Comparison of ENCODE assay signal across 8 cellular contexts in the genomic region with DNA sequence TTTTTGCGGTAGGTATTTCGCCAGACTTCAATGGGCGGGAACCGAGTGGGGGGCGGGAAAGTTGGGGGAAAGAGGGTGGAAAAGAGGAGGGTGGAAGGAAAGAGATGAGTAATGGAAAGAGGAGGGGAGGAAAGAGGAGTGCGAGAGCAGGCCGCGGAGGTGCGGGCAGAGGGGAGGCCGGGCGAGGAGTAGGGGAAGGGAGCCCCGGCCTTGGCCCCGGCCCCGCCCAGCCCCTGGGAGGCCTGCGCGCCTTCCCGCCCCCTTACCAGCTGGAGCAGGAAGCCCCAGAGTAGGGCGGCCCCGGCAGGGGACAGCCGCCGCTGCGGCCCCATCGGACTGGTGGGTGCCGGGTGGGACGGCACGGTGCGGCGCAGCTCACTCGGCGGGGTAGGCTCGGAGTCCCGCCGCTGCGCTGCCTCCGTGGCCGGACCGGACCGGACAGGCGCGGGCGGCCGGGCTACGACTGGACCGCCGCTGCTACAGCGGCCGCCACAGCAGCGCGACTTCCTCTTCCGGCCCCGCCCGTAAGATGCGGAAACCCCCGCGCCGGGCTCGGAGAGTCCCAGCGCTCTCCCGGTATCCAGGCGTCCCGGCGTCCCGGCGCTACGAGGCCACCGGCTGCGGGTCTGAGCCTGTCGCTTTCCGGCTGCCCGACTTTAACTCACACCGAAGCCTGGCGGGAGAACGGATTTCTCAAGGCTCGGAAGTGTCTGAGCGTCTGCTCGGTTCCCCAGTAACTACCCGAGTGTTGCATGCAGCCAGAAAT. TPM values are rescaled to one million over a fixed set of nuclear protein-coding genes. Genes with fewer than 3 reads are reported as not detected.
DNase-seq lines count a peak whose midpoint lies in the region; ATAC-seq lines count a peak whose summit lies in the region.

A gene with protein sequence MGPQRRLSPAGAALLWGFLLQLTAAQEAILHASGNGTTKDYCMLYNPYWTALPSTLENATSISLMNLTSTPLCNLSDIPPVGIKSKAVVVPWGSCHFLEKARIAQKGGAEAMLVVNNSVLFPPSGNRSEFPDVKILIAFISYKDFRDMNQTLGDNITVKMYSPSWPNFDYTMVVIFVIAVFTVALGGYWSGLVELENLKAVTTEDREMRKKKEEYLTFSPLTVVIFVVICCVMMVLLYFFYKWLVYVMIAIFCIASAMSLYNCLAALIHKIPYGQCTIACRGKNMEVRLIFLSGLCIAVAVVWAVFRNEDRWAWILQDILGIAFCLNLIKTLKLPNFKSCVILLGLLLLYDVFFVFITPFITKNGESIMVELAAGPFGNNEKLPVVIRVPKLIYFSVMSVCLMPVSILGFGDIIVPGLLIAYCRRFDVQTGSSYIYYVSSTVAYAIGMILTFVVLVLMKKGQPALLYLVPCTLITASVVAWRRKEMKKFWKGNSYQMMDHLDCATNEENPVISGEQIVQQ (minus strand): TSS at position 505 of the 766 bp plus-strand sequence. CDS start 173 bp downstream, at position 332.

- peaks cover 18% of the 10 kb centered on the region for H3K36me3 Mint-ChIP-seq in activated CD4-positive, alpha-beta T cell treated with anti-CD3 and anti-CD28 coated beads, Interleukin-2, amount 10 ng/mL, durations not matched to agents 7 days and 5 days (ENCODE audit: low read depth)

- peaks cover 24% of the 10 kb centered on the region for H3K4me1 ChIP-seq in BLaER1

- peaks cover 49% of the 10 kb centered on the region for H3K4me1 Mint-ChIP-seq in activated CD4-positive, alpha-beta T cell treated with anti-CD3 and anti-CD28 coated beads, Interleukin-2, amount 10 ng/mL, durations not matched to agents 7 days and 5 days

- peak; percentile 82 for DNase-seq in GM19240 (ENCODE audit: insufficient read length, low spot score)
- DNase-seq in NCI-H69 (lab: John Stamatoyannopoulos, UW) = peak; percentile 94
- DNase-seq in activated CD4-positive, alpha-beta T cell treated with anti-CD3 and anti-CD28 coated beads, Interleukin-2, amount 10 ng/mL, durations not matched to agents 7 days and 5 days = peak; percentile 88
- peak; percentile 81 for DNase-seq in dedifferentiated amniotic fluid mesenchymal stem cell (ENCODE audit: extremely low spot score)
- peak; percentile 88 for DNase-seq in left lobe of liver (ENCODE audit: low spot score)
- peak; percentile 77 for DNase-seq in stimulated activated CD4-positive, alpha-beta T cell treated with anti-CD3 and anti-CD28 coated beads, Interleukin-2, amount 100 ng/mL, for 4 hours (ENCODE audit: low read depth)

- H3K9ac ChIP-seq in BLaER1 = peak within 1 kb of the TSS; percentile 90

- peak; percentile 76 for ATAC-seq in HG03457 (IDR thresholded peaks at IDR 0.05; ENCODE audit: unreplicated experiment)
- peak; percentile 92 for ATAC-seq in left lobe of liver

- no peaks in the 10 kb centered on the region for H3K27me3 ChIP-seq in BLaER1

- H3K4me3 ChIP-seq in BLaER1 = peak within 1 kb of the TSS; percentile 94

- H3K4me3 Mint-ChIP-seq in activated CD4-positive, alpha-beta T cell treated with anti-CD3 and anti-CD28 coated beads, Interleukin-2, amount 10 ng/mL, durations not matched to agents 7 days and 5 days = peak within 1 kb of the TSS; percentile 89

- peak within 1 kb of the TSS; percentile 84 for H3K27ac ChIP-seq in BLaER1

- no peaks in the 10 kb centered on the region for H4K20me1 ChIP-seq in BLaER1

- no peaks in the 10 kb centered on the region for H3K27me3 Mint-ChIP-seq in activated CD4-positive, alpha-beta T cell treated with anti-CD3 and anti-CD28 coated beads, Interleukin-2, amount 10 ng/mL, durations not matched to agents 7 days and 5 days

- no peaks in the 10 kb centered on the region for H3K9me3 ChIP-seq in BLaER1

- H3K4me2 ChIP-seq in BLaER1 = peak within 1 kb of the TSS; percentile 94

- POLR2A ChIA-PET in activated CD4-positive, alpha-beta T cell treated with anti-CD3 and anti-CD28 coated beads, Interleukin-2, amount 10 ng/mL, durations not matched to agents 7 days and 5 days (lab: Charles Lee) = interaction anchor here (0.6 to 1.1 kb wide), 2 partner anchors 9 to 79 kb away, joined by 3 to 5 read pairs; no protein-coding TSS in a partner anchor

- CTCF ChIA-PET in activated CD4-positive, alpha-beta T cell treated with anti-CD3 and anti-CD28 coated beads, Interleukin-2, amount 10 ng/mL, durations not matched to agents 7 days and 5 days (lab: Charles Lee) = interaction anchor here (0.7 to 1.0 kb wide), 3 partner anchors 12 to 143 kb away, joined by 3 to 5 read pairs (median 3); a partner anchor contains a TSS

- H3K36me3 ChIP-seq in BLaER1 = no peaks in the 10 kb centered on the region

- H3K27ac Mint-ChIP-seq in activated CD4-positive, alpha-beta T cell treated with anti-CD3 and anti-CD28 coated beads, Interleukin-2, amount 10 ng/mL, durations not matched to agents 7 days and 5 days = peak within 1 kb of the TSS; percentile 97

- H3K9me3 Mint-ChIP-seq in activated CD4-positive, alpha-beta T cell treated with anti-CD3 and anti-CD28 coated beads, Interleukin-2, amount 10 ng/mL, durations not matched to agents 7 days and 5 days = no peaks in the 10 kb centered on the region

RNA-seq across cellular contexts. Expression of the gene that starts here (rescaled TPM):
- total RNA-seq in activated CD4-positive, alpha-beta T cell treated with anti-CD3 and anti-CD28 coated beads, Interleukin-2, amount 10 ng/mL, durations not matched to agents 7 days and 5 days = 10 to 100 TPM; 80.0 to 85.2 TPM
- total RNA-seq in left lobe of liver = 101 TPM

Comparison
In these comparisons a context has a peak if more than half of its experiments do, and no peak if none do; other contexts are left out.
1. Peak in every context shown above with its lines: DNase-seq, ATAC-seq, H3K4me3 ChIP-seq and H3K27ac ChIP-seq.